In genomic region chr3:2898591-2899353, GRCh38 we compare ENCODE assay signal across 35 cellular contexts.
DNase-seq lines count a peak whose midpoint lies in the region; ATAC-seq, FAIRE-seq and TF ChIP-seq lines count a peak whose summit lies in the region.
"Had no signal": no experiment of that assay in that cellular context is flagged by ENCODE, and none has a peak within 500 bp of the region (broad histone marks: within the 10 kb centered on the region; RNA-seq: fewer than 3 reads in every experiment).

No MANE protein-coding gene starts in this region.

- BruUV-seq in HepG2 (replicated peaks; lab: Mats Ljungman, UMichigan), result no TSS peak

- H3K79me2 ChIP-seq in HepG2 (ENCODE audit: insufficient read depth, low read length), result no peaks in the 10 kb centered on the region
- H3K79me2 ChIP-seq in H1 (ENCODE audit: control insufficient read depth in 1 of 2, insufficient read depth in 2 of 2, low read length in 2 of 2), result no peaks in the 10 kb centered on the region
- H3K79me2 ChIP-seq: hepatocyte had no signal

- H4K20me1 ChIP-seq in HepG2 (ENCODE audit: insufficient read depth, low read length), result no peaks in the 10 kb centered on the region
- H4K20me1 ChIP-seq in H1 (replicated peaks in 1 of 2; ENCODE audit: control insufficient read depth in 1 of 2, insufficient read depth in 2 of 2, low read length in 2 of 2), result no peaks in the 10 kb centered on the region

- no peaks in the 10 kb centered on the region for H3K4me1 Mint-ChIP-seq in effector memory CD8-positive, alpha-beta T cell (ENCODE audit: low read depth in 2 of 2)
- H3K4me1 Mint-ChIP-seq: activated CD4-positive, alpha-beta memory T cell treated with anti-CD3 and anti-CD28 coated beads, Interleukin-2, amount 10 ng/mL, durations not matched to agents 7 days and 5 days; CD14-positive monocyte; immature natural killer cell; naive B cell; stimulated activated naive B cell treated with anti-CD40 and anti-IgM and Interleukin-4, amounts not matched to agents 10 μg/mL and 1 μg/mL and 100 μg/mL, for 72 hours had no signal

- DNase-seq in HepG2 (ENCODE audit: low spot score), result no peak
- DNase-seq in H1 (ENCODE audit: low read depth in 1 of 2, low spot score in 2 of 2), result no peak
- DNase-seq in mesenchymal stem cell, result peak; percentile 6
- DNase-seq in effector memory CD8-positive, alpha-beta T cell, result no peak
- DNase-seq in GM13976 (ENCODE audit: low spot score), result no peak
- DNase-seq in D341Med (ENCODE audit: low spot score), result no peak
- DNase-seq in OCI-M1 (lab: John Stamatoyannopoulos, UW), result no peak
- DNase-seq: activated CD4-positive, alpha-beta memory T cell treated with anti-CD3 and anti-CD28 coated beads, Interleukin-2, amount 10 ng/mL, durations not matched to agents 7 days and 5 days; activated CD4-positive, alpha-beta T cell treated with anti-CD3 and anti-CD28 coated beads for 1 hour; activated CD8-positive, alpha-beta memory T cell treated with anti-CD3 and anti-CD28 coated beads, Interleukin-2, amount 50 U/mL, for 48 hours; activated naive CD4-positive, alpha-beta T cell treated with anti-CD3 and anti-CD28 coated beads for 36 hours; brain microvascular endothelial cell; Calu3; EL; immature natural killer cell; Karpas-422; left ventricle myocardium superior; midbrain; naive B cell; NCI-H1417 treated with DMSO at 0.1 percent for 48 hours; NCI-H446; NCI-H748 treated with DMSO at 0.1 percent for 48 hours; Peyer's patch; SHP77; stimulated activated naive B cell treated with anti-CD40 and anti-IgM and Interleukin-4, amounts not matched to agents 10 μg/mL and 1 μg/mL and 100 μg/mL, for 72 hours; T-helper 17 cell; upper lobe of left lung had no signal

- no peak overlapping the region for H2AK5ac ChIP-seq in H1 (ENCODE audit: low read depth, low read length)
- H2AK5ac ChIP-seq in mesenchymal stem cell (ENCODE audit: low read length, severe bottlenecking), result no peak overlapping the region

- H3K27me3 ChIP-seq in liver (ENCODE audit: control insufficient read depth in 4 of 4, insufficient read depth in 4 of 4, low read length in 3 of 4) (no peaks in the 10 kb centered on the region), HepG2 (ENCODE audit: control insufficient read depth in 1 of 2, insufficient read depth in 2 of 2, low read length in 2 of 2) (no peaks in the 10 kb centered on the region), H1 (replicated peaks in 1 of 4; ENCODE audit: control insufficient read depth in 3 of 4, extremely low read depth in 1 of 4, insufficient read depth in 3 of 4, low read length in 3 of 4) (no peaks in the 10 kb centered on the region), mesenchymal stem cell (ENCODE audit: control insufficient read depth in 1 of 2, insufficient read depth in 1 of 2, low read length in 2 of 2) (no peaks in the 10 kb centered on the region)
- H3K27me3 ChIP-seq: brain microvascular endothelial cell, gastroesophageal sphincter, hepatocyte, Peyer's patch, upper lobe of left lung had no signal

- H3K56ac ChIP-seq in H1 (replicated peaks; ENCODE audit: insufficient read length, low read depth, low read length), result no peak overlapping the region

- H3K4me1 ChIP-seq in liver (ENCODE audit: control insufficient read depth in 4 of 4, insufficient read depth in 4 of 4, low read length in 3 of 4) (peaks cover 0 to 18% (median 11%) of the 10 kb centered on the region in 4 donors), HepG2 (ENCODE audit: insufficient read depth, low read length) (no peaks in the 10 kb centered on the region), H1 (replicated peaks in 1 of 4; ENCODE audit: control insufficient read depth in 3 of 4, insufficient read depth in 4 of 4, low read length in 3 of 4) (peaks cover 0 to 11% (median 11%) of the 10 kb centered on the region in 4 experiments; a peak in 3 of 7 replicates), mesenchymal stem cell (ENCODE audit: control insufficient read depth, insufficient read depth, low read depth, low read length) (no peaks in the 10 kb centered on the region)
- H3K4me1 ChIP-seq: gastroesophageal sphincter, HAP-1, Peyer's patch, upper lobe of left lung had no signal

- H2BK12ac ChIP-seq in H1 (ENCODE audit: low read depth, low read length), result no peak overlapping the region
- H2BK12ac ChIP-seq in mesenchymal stem cell (ENCODE audit: low read length in 2 of 2), result no peak overlapping the region

- H3K79me1 ChIP-seq in H1 (ENCODE audit: low read depth, low read length) (no peaks in the 10 kb centered on the region), mesenchymal stem cell (replicated peaks; ENCODE audit: low read length, poor library complexity, severe bottlenecking) (no peaks in the 10 kb centered on the region)

- H3K36me3 ChIP-seq in liver (ENCODE audit: control insufficient read depth in 4 of 4, insufficient read depth in 3 of 4, low read depth in 1 of 4, low read length in 3 of 4), result no peaks in the 10 kb centered on the region
- no peaks in the 10 kb centered on the region for H3K36me3 ChIP-seq in HepG2 (replicated peaks in 1 of 2; ENCODE audit: control insufficient read depth in 1 of 2, insufficient read depth in 2 of 2, low read length in 2 of 2)
- no peaks in the 10 kb centered on the region for H3K36me3 ChIP-seq in H1 (ENCODE audit: control insufficient read depth in 2 of 4, insufficient read depth in 4 of 4, low read length in 3 of 4)
- no peaks in the 10 kb centered on the region for H3K36me3 ChIP-seq in mesenchymal stem cell (ENCODE audit: control insufficient read depth in 1 of 2, insufficient read depth in 2 of 2, low read depth in 1 of 2, low read length in 2 of 2)
- H3K36me3 ChIP-seq: brain microvascular endothelial cell, gastroesophageal sphincter, HAP-1, Peyer's patch, upper lobe of left lung had no signal

- no peak for ATAC-seq in HepG2
- no peak for ATAC-seq in effector memory CD8-positive, alpha-beta T cell (replicated peaks)
- ATAC-seq: gastroesophageal sphincter; left ventricle myocardium superior; stimulated activated naive B cell treated with anti-CD40 and anti-IgM and Interleukin-4, amounts not matched to agents 10 μg/mL and 1 μg/mL and 100 μg/mL, for 72 hours; T-helper 17 cell had no signal

- H2BK15ac ChIP-seq in H1 (ENCODE audit: low read length), result no peak overlapping the region
- H2BK15ac ChIP-seq in mesenchymal stem cell (ENCODE audit: low read depth, poor library complexity, severe bottlenecking), result no peak overlapping the region

- TF ChIP-seq EP300 in HepG2 (IDR thresholded peaks at IDR 0.05; ENCODE audit: low read depth in 2 of 2, low read length in 2 of 2) (no peak), HepG2 (CRISPR knock-in tag; IDR thresholded peaks at IDR 0.05; ENCODE audit: borderline replicate concordance) (no peak), H1 (IDR thresholded peaks at IDR 0.05; ENCODE audit: borderline replicate concordance in 1 of 2, low read depth in 2 of 2, low read length in 2 of 2) (no peak)

- 37% methylated on average over 1 of the region's 1 CpG for WGBS in liver
- 0% methylated on average over 1 of the region's 1 CpG for WGBS in HepG2 (ENCODE audit: low lambda C conversion rate)
- 45% methylated on average over 1 of the region's 1 CpG; no CpG with 5 or more reads in 1 of the 2 experiments for WGBS in H1 (ENCODE audit: extremely low coverage in 1 of 2, insufficient coverage in 1 of 2, insufficient read length in 1 of 2, insufficient replicate concordance in 2 of 2, low coverage in 1 of 2, low lambda C conversion rate in 2 of 2, missing lambda C conversion rate in 1 of 2), 2 experiments
- 6% methylated on average over 1 of the region's 1 CpG for WGBS in mesenchymal stem cell

- CTCF ChIA-PET in HepG2 (lab: Yijun Ruan, JAX; ENCODE audit: low intra/inter-chr PET ratio, low total read pairs), result no interaction called here
- CTCF ChIA-PET in H1 (lab: Charles Lee; ENCODE audit: partially characterized antibody), result interaction anchor here (1.5 to 2.0 kb wide), 2 partner anchors 14 to 174 kb away, joined by 3 to 4 read pairs; no protein-coding TSS in a partner anchor

- peak; percentile 64 to 70 for TF ChIP-seq RAD21 in liver (IDR thresholded peaks at IDR 0.05)
- TF ChIP-seq RAD21 in HepG2 (CRISPR knock-in tag; IDR thresholded peaks at IDR 0.05), result no peak
- peak in 1 of 2 experiments; percentile 28; a peak in 3 of 4 replicates for TF ChIP-seq RAD21 in H1 (IDR thresholded peaks at IDR 0.05 in 1 of 2, conservative IDR thresholded peaks at IDR 0.05 in 1 of 2; ENCODE audit: low read depth in 2 of 2, low read length in 2 of 2)

- H3K4ac ChIP-seq in H1 (replicated peaks; ENCODE audit: insufficient read length, low read depth, low read length) (no peak overlapping the region), mesenchymal stem cell (ENCODE audit: low read depth in 1 of 2, low read length in 2 of 2) (no peak overlapping the region)

- FAIRE-seq in HepG2 (lab: Jason Lieb, UNC) (no peak), H1 (lab: Jason Lieb, UNC) (peak; percentile 13)
- FAIRE-seq: A204.1, endothelial cell of umbilical vein had no signal

- POLR2A ChIA-PET in HepG2 (lab: Yijun Ruan, JAX), result no interaction called here
- POLR2A ChIA-PET in H1 (lab: Charles Lee; ENCODE audit: partially characterized antibody), result no interaction called here

- H2BK20ac ChIP-seq in H1 (ENCODE audit: low read length), result no peak overlapping the region

- H3K4me3 ChIP-seq in liver (ENCODE audit: low read depth in 1 of 3, low read length in 3 of 3) (no peak overlapping the region), HepG2 (replicated peaks in 1 of 3; ENCODE audit: insufficient read depth in 1 of 3, low read depth in 2 of 3, low read length in 3 of 3) (no peak overlapping the region), H1 (ENCODE audit: extremely low read depth in 1 of 4, insufficient read depth in 2 of 4, low read depth in 3 of 4, low read length in 4 of 4) (no peak overlapping the region), mesenchymal stem cell (ENCODE audit: insufficient read depth in 1 of 2, low read depth in 1 of 2, low read length in 2 of 2) (no peak overlapping the region)
- H3K4me3 ChIP-seq: gastroesophageal sphincter, HAP-1, hepatocyte, Peyer's patch, upper lobe of left lung had no signal

- no peak overlapping the region for H2AFZ ChIP-seq in HepG2 (ENCODE audit: low read length)
- H2AFZ ChIP-seq in H1 (ENCODE audit: low read length), result no peak overlapping the region
- no peak overlapping the region for H2AFZ ChIP-seq in mesenchymal stem cell (ENCODE audit: low read depth, low read length)
- H2AFZ ChIP-seq: hepatocyte had no signal

- no peak overlapping the region for H3K4me3 Mint-ChIP-seq in effector memory CD8-positive, alpha-beta T cell
- H3K4me3 Mint-ChIP-seq: activated CD4-positive, alpha-beta memory T cell treated with anti-CD3 and anti-CD28 coated beads, Interleukin-2, amount 10 ng/mL, durations not matched to agents 7 days and 5 days; activated naive CD4-positive, alpha-beta T cell treated with anti-CD3 and anti-CD28 coated beads for 36 hours; activated T-helper 1 cell treated with anti-CD3 and anti-CD28 coated beads, Interleukin-12 subunit alpha, Interleukin-12 subunit beta, Interleukin-2, Interleukin-4 antibody, amounts not matched to agents 30 ng/mL and 10 ng/mL and 1 ng/mL, durations not matched to agents 14 hours and 24 hours and 36 hours; CD14-positive monocyte; immature natural killer cell; naive B cell; stimulated activated naive B cell treated with anti-CD40 and anti-IgM and Interleukin-4, amounts not matched to agents 10 μg/mL and 1 μg/mL and 100 μg/mL, for 72 hours; T-helper 17 cell had no signal

- no peak overlapping the region for H3K18ac ChIP-seq in H1 (ENCODE audit: extremely low read depth, low read length)
- no peak overlapping the region for H3K18ac ChIP-seq in mesenchymal stem cell (ENCODE audit: low read depth in 1 of 2, low read length in 2 of 2)

- H3K27ac Mint-ChIP-seq in effector memory CD8-positive, alpha-beta T cell, result no peak overlapping the region
- H3K27ac Mint-ChIP-seq: activated CD4-positive, alpha-beta memory T cell treated with anti-CD3 and anti-CD28 coated beads, Interleukin-2, amount 10 ng/mL, durations not matched to agents 7 days and 5 days; activated naive CD4-positive, alpha-beta T cell treated with anti-CD3 and anti-CD28 coated beads for 36 hours; activated T-helper 1 cell treated with anti-CD3 and anti-CD28 coated beads, Interleukin-12 subunit alpha, Interleukin-12 subunit beta, Interleukin-2, Interleukin-4 antibody, amounts not matched to agents 30 ng/mL and 10 ng/mL and 1 ng/mL, durations not matched to agents 14 hours and 24 hours and 36 hours; CD14-positive monocyte; immature natural killer cell; stimulated activated naive B cell treated with anti-CD40 and anti-IgM and Interleukin-4, amounts not matched to agents 10 μg/mL and 1 μg/mL and 100 μg/mL, for 72 hours; T-helper 17 cell had no signal

- no peak overlapping the region for H4K91ac ChIP-seq in H1 (replicated peaks; ENCODE audit: insufficient read length, low read length)
- no peak overlapping the region for H4K91ac ChIP-seq in mesenchymal stem cell (ENCODE audit: low read length)

- H3K9ac ChIP-seq in liver (ENCODE audit: low read depth in 1 of 2, low read length in 2 of 2) (no peak overlapping the region), HepG2 (ENCODE audit: insufficient read depth, low read depth, low read length) (no peak overlapping the region), H1 (replicated peaks in 1 of 4; ENCODE audit: extremely low read depth in 1 of 4, low read depth in 3 of 4, low read length in 3 of 4) (no peak overlapping the region), mesenchymal stem cell (ENCODE audit: low read length) (no peak overlapping the region)

- intact Hi-C loops in HepG2 (cut with micrococcal nuclease; ENCODE audit: unreplicated experiment), result no loop called here

- H3K14ac ChIP-seq in H1 (ENCODE audit: insufficient read length) (no peak overlapping the region), mesenchymal stem cell (ENCODE audit: low read length in 2 of 2) (no peak overlapping the region)

- no peaks in the 10 kb centered on the region for H3K23me2 ChIP-seq in H1 (ENCODE audit: low read depth, low read length)

- H3K27me3 Mint-ChIP-seq in effector memory CD8-positive, alpha-beta T cell, result peaks cover 0 to 12% of the 10 kb centered on the region in 2 donors
- H3K27me3 Mint-ChIP-seq: activated CD4-positive, alpha-beta memory T cell treated with anti-CD3 and anti-CD28 coated beads, Interleukin-2, amount 10 ng/mL, durations not matched to agents 7 days and 5 days; naive B cell; stimulated activated naive B cell treated with anti-CD40 and anti-IgM and Interleukin-4, amounts not matched to agents 10 μg/mL and 1 μg/mL and 100 μg/mL, for 72 hours; T-helper 17 cell had no signal

- no peak overlapping the region for H4K5ac ChIP-seq in H1 (ENCODE audit: insufficient read length, low read depth, low read length)

- H3K4me2 ChIP-seq in HepG2 (ENCODE audit: low read depth, low read length) (no peak overlapping the region), H1 (ENCODE audit: insufficient read depth in 1 of 2, low read depth in 2 of 2, low read length in 2 of 2) (no peak overlapping the region), mesenchymal stem cell (ENCODE audit: low read length, poor library complexity, severe bottlenecking) (no peak overlapping the region)
- H3K4me2 ChIP-seq: hepatocyte had no signal

- in situ Hi-C loops in HepG2 (cut with HindIII; ENCODE audit: extremely low pct_ligation_motif_present, low pct_unique_long_range_greater_than_20kb) (no loop called here), GM13976 (cut with MboI; ENCODE audit: low sequenced_read_pairs, unreplicated experiment) (no loop called here)

- H2BK5ac ChIP-seq in H1 (ENCODE audit: low read depth, low read length) (no peak overlapping the region), mesenchymal stem cell (ENCODE audit: low read depth, low read length, poor library complexity, severe bottlenecking) (no peak overlapping the region)

- H3K9me3 ChIP-seq in liver (ENCODE audit: control insufficient read depth in 4 of 4, low read length in 3 of 4), result no peaks in the 10 kb centered on the region
- H3K9me3 ChIP-seq in HepG2 (ENCODE audit: low read length), result no peaks in the 10 kb centered on the region
- no peaks in the 10 kb centered on the region for H3K9me3 ChIP-seq in H1 (ENCODE audit: insufficient read depth in 2 of 2, low read depth in 1 of 2, low read length in 1 of 2)
- H3K9me3 ChIP-seq in mesenchymal stem cell (ENCODE audit: control insufficient read depth, low read length), result no peaks in the 10 kb centered on the region
- H3K9me3 ChIP-seq: gastroesophageal sphincter, HAP-1, Peyer's patch, upper lobe of left lung had no signal

- TF ChIP-seq POLR2A in HepG2 (IDR thresholded peaks at IDR 0.05; ENCODE audit: insufficient read depth in 1 of 2, low read depth in 2 of 2, low read length in 2 of 2) (no peak), H1 (IDR thresholded peaks at IDR 0.05; ENCODE audit: control extremely low read depth in 1 of 2, low read depth in 2 of 2, low read length in 2 of 2) (no peak)

- H3K36me3 Mint-ChIP-seq in effector memory CD8-positive, alpha-beta T cell (ENCODE audit: insufficient read depth), result no peaks in the 10 kb centered on the region
- H3K36me3 Mint-ChIP-seq: CD14-positive monocyte; immature natural killer cell; naive B cell; stimulated activated naive B cell treated with anti-CD40 and anti-IgM and Interleukin-4, amounts not matched to agents 10 μg/mL and 1 μg/mL and 100 μg/mL, for 72 hours had no signal

- H3K9me3 Mint-ChIP-seq in effector memory CD8-positive, alpha-beta T cell, result peaks cover 0 to 1% of the 10 kb centered on the region in 2 donors
- H3K9me3 Mint-ChIP-seq: activated CD4-positive, alpha-beta memory T cell treated with anti-CD3 and anti-CD28 coated beads, Interleukin-2, amount 10 ng/mL, durations not matched to agents 7 days and 5 days; activated naive CD4-positive, alpha-beta T cell treated with anti-CD3 and anti-CD28 coated beads for 36 hours; activated T-helper 1 cell treated with anti-CD3 and anti-CD28 coated beads, Interleukin-12 subunit alpha, Interleukin-12 subunit beta, Interleukin-2, Interleukin-4 antibody, amounts not matched to agents 30 ng/mL and 10 ng/mL and 1 ng/mL, durations not matched to agents 14 hours and 24 hours and 36 hours had no signal

- no peak overlapping the region for H3K27ac ChIP-seq in liver (ENCODE audit: low read depth in 1 of 2, low read length in 2 of 2)
- no peak overlapping the region for H3K27ac ChIP-seq in HepG2 (ENCODE audit: extremely low read length, insufficient read depth, low read length)
- no peak overlapping the region for H3K27ac ChIP-seq in H1 (ENCODE audit: low read depth, low read length)
- no peak overlapping the region for H3K27ac ChIP-seq in mesenchymal stem cell (ENCODE audit: low read length, poor library complexity, severe bottlenecking)
- H3K27ac ChIP-seq: brain microvascular endothelial cell, gastroesophageal sphincter, hepatocyte, Peyer's patch, upper lobe of left lung had no signal

- H4K8ac ChIP-seq in H1 (ENCODE audit: extremely low read depth, insufficient read depth, low read length) (no peak overlapping the region), mesenchymal stem cell (ENCODE audit: low read length) (no peak overlapping the region)

- no peak overlapping the region for H2BK120ac ChIP-seq in H1 (replicated peaks; ENCODE audit: low read depth, low read length)
- no peak overlapping the region for H2BK120ac ChIP-seq in mesenchymal stem cell (ENCODE audit: low read depth, low read length)

- TF ChIP-seq CTCF in liver (IDR thresholded peaks at IDR 0.05; ENCODE audit: low read depth, low read length, missing input control) (no peak), HepG2 (CRISPR knock-in tag; IDR thresholded peaks at IDR 0.05) (no peak), H1 (IDR thresholded peaks at IDR 0.05; ENCODE audit: control extremely low read depth in 1 of 3, insufficient read depth in 1 of 3, low read depth in 1 of 3, low read length in 3 of 3) (no peak), GM13976 (IDR thresholded peaks at IDR 0.05; ENCODE audit: borderline replicate concordance, control extremely low read depth, extremely low read depth, insufficient read depth, missing control alignments) (no peak)

- H3K23ac ChIP-seq in H1 (ENCODE audit: insufficient read length) (no peak overlapping the region), mesenchymal stem cell (ENCODE audit: low read length in 2 of 2) (no peak overlapping the region)
